Comparison of ENCODE assay signal across 1 cellular context in the genomic region with DNA sequence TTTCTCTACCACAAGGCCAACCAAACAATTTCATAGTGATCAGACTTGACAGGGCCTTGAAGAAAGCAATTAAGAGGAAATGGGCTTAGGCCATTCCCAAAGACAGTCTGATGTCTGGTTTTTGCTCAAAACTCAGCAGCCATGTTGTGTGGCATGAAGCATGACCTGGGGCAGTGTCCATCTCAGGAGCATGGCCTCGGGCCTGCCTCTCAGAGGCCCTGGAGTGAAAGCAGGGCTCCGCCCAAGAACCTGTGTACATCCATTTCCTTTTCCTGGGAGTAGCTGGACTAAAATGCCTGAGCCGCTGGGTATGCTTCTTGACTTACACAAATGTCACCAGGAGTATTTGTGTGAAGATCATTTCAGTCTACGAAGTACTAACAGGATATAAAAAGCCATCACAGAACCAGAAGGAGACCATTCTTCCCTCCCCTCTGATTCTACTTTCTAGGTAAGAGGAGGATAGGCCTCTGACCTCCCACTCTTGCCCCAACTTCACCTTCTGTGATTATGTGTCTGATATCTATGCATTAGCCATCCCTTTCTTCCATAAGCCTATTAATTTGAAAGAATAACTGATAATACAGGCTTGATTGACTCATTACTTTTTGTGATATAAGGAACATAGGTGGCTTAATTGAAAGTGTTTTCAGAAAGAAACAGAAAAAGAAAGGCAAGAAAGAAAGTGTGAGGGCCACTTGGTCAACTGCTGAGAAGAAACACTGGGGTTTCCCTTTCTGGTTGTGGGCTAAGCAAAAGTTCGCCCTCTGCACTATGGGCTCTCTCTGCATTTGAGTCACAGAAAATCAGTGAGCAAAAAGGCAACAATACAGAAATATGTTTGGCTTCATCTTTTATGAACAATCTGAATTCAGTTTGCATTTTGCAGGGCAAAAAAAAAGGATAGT.
TF ChIP-seq lines count a peak whose summit lies in the region.

No MANE protein-coding gene starts in this region.

TF ChIP-seq in GM12878, 131 proteins besides CTCF, POLR2A, EP300 and RAD21 (continued from another document and continues in another):
- TF ChIP-seq, protein P1, sequence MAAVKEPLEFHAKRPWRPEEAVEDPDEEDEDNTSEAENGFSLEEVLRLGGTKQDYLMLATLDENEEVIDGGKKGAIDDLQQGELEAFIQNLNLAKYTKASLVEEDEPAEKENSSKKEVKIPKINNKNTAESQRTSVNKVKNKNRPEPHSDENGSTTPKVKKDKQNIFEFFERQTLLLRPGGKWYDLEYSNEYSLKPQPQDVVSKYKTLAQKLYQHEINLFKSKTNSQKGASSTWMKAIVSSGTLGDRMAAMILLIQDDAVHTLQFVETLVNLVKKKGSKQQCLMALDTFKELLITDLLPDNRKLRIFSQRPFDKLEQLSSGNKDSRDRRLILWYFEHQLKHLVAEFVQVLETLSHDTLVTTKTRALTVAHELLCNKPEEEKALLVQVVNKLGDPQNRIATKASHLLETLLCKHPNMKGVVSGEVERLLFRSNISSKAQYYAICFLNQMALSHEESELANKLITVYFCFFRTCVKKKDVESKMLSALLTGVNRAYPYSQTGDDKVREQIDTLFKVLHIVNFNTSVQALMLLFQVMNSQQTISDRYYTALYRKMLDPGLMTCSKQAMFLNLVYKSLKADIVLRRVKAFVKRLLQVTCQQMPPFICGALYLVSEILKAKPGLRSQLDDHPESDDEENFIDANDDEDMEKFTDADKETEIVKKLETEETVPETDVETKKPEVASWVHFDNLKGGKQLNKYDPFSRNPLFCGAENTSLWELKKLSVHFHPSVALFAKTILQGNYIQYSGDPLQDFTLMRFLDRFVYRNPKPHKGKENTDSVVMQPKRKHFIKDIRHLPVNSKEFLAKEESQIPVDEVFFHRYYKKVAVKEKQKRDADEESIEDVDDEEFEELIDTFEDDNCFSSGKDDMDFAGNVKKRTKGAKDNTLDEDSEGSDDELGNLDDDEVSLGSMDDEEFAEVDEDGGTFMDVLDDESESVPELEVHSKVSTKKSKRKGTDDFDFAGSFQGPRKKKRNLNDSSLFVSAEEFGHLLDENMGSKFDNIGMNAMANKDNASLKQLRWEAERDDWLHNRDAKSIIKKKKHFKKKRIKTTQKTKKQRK (IDR thresholded peaks at IDR 0.05; ENCODE audit: low read depth, low read length): no peak
- no peak for TF ChIP-seq TAF1 (IDR thresholded peaks at IDR 0.05; ENCODE audit: borderline replicate concordance, low read depth, low read length)
- no peak for TF ChIP-seq TCF3 (IDR thresholded peaks at IDR 0.05; ENCODE audit: borderline replicate concordance, insufficient read depth, low read depth, low read length)
- no peak for TF ChIP-seq SREBF2 (IDR thresholded peaks at IDR 0.05; ENCODE audit: low read length)
- no peak for TF ChIP-seq NFXL1 (IDR thresholded peaks at IDR 0.05; ENCODE audit: borderline replicate concordance)
- TF ChIP-seq ZNF207 (IDR thresholded peaks at IDR 0.05; ENCODE audit: borderline replicate concordance): no peak
- no peak for TF ChIP-seq HCFC1 (IDR thresholded peaks at IDR 0.05; ENCODE audit: low read length)
- TF ChIP-seq PAX5 (IDR thresholded peaks at IDR 0.05; ENCODE audit: borderline replicate concordance, low read depth, low read length): peak; percentile 73; the same call in 1 of the 2 replicates
- TF ChIP-seq, protein P2, sequence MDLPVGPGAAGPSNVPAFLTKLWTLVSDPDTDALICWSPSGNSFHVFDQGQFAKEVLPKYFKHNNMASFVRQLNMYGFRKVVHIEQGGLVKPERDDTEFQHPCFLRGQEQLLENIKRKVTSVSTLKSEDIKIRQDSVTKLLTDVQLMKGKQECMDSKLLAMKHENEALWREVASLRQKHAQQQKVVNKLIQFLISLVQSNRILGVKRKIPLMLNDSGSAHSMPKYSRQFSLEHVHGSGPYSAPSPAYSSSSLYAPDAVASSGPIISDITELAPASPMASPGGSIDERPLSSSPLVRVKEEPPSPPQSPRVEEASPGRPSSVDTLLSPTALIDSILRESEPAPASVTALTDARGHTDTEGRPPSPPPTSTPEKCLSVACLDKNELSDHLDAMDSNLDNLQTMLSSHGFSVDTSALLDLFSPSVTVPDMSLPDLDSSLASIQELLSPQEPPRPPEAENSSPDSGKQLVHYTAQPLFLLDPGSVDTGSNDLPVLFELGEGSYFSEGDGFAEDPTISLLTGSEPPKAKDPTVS (IDR thresholded peaks at IDR 0.05; ENCODE audit: low read depth, low read length): no peak
- no peak for TF ChIP-seq KLF5 (IDR thresholded peaks at IDR 0.05; ENCODE audit: partially characterized antibody)
- TF ChIP-seq CBX3 (IDR thresholded peaks at IDR 0.05; ENCODE audit: borderline replicate concordance, low read depth): no peak
- TF ChIP-seq DPF2 (IDR thresholded peaks at IDR 0.05): 0 out of 2 replicates have a peak, but pooled peaks have one; percentile 34
- TF ChIP-seq FOS (IDR thresholded peaks at IDR 0.05; ENCODE audit: borderline replicate concordance, extremely low read depth, insufficient read length): no peak
- TF ChIP-seq CREB1 (IDR thresholded peaks at IDR 0.05; ENCODE audit: low read depth): 0 out of 2 replicates have a peak, but pooled peaks have one; percentile 13
- TF ChIP-seq SMAD5 (IDR thresholded peaks at IDR 0.05; ENCODE audit: low read depth): no peak
- TF ChIP-seq EZH2 (IDR thresholded peaks at IDR 0.05; ENCODE audit: borderline replicate concordance, control insufficient read depth, low read depth, low read length): no peak
- 0 out of 2 replicates have a peak, but pooled peaks have one; percentile 42 for TF ChIP-seq SMARCA5 (IDR thresholded peaks at IDR 0.05)
- TF ChIP-seq HDAC6 (IDR thresholded peaks at IDR 0.05; ENCODE audit: unreplicated experiment): no peak
- TF ChIP-seq, protein P3, sequence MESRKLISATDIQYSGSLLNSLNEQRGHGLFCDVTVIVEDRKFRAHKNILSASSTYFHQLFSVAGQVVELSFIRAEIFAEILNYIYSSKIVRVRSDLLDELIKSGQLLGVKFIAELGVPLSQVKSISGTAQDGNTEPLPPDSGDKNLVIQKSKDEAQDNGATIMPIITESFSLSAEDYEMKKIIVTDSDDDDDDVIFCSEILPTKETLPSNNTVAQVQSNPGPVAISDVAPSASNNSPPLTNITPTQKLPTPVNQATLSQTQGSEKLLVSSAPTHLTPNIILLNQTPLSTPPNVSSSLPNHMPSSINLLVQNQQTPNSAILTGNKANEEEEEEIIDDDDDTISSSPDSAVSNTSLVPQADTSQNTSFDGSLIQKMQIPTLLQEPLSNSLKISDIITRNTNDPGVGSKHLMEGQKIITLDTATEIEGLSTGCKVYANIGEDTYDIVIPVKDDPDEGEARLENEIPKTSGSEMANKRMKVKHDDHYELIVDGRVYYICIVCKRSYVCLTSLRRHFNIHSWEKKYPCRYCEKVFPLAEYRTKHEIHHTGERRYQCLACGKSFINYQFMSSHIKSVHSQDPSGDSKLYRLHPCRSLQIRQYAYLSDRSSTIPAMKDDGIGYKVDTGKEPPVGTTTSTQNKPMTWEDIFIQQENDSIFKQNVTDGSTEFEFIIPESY (IDR thresholded peaks at IDR 0.05): no peak
- TF ChIP-seq, protein P4, sequence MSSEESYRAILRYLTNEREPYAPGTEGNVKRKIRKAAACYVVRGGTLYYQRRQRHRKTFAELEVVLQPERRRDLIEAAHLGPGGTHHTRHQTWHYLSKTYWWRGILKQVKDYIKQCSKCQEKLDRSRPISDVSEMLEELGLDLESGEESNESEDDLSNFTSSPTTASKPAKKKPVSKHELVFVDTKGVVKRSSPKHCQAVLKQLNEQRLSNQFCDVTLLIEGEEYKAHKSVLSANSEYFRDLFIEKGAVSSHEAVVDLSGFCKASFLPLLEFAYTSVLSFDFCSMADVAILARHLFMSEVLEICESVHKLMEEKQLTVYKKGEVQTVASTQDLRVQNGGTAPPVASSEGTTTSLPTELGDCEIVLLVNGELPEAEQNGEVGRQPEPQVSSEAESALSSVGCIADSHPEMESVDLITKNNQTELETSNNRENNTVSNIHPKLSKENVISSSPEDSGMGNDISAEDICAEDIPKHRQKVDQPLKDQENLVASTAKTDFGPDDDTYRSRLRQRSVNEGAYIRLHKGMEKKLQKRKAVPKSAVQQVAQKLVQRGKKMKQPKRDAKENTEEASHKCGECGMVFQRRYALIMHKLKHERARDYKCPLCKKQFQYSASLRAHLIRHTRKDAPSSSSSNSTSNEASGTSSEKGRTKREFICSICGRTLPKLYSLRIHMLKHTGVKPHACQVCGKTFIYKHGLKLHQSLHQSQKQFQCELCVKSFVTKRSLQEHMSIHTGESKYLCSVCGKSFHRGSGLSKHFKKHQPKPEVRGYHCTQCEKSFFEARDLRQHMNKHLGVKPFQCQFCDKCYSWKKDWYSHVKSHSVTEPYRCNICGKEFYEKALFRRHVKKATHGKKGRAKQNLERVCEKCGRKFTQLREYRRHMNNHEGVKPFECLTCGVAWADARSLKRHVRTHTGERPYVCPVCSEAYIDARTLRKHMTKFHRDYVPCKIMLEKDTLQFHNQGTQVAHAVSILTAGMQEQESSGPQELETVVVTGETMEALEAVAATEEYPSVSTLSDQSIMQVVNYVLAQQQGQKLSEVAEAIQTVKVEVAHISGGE (CRISPR knock-in tag; IDR thresholded peaks at IDR 0.05): no peak
- peak; percentile 65; the same call in 1 of the 2 replicates for TF ChIP-seq ZBED1 (IDR thresholded peaks at IDR 0.05; ENCODE audit: borderline replicate concordance)
- TF ChIP-seq BCL3 (IDR thresholded peaks at IDR 0.05; ENCODE audit: borderline replicate concordance, insufficient read depth, low read depth, low read length, poor library complexity, severe bottlenecking): peak; percentile 62
- TF ChIP-seq, protein P5, sequence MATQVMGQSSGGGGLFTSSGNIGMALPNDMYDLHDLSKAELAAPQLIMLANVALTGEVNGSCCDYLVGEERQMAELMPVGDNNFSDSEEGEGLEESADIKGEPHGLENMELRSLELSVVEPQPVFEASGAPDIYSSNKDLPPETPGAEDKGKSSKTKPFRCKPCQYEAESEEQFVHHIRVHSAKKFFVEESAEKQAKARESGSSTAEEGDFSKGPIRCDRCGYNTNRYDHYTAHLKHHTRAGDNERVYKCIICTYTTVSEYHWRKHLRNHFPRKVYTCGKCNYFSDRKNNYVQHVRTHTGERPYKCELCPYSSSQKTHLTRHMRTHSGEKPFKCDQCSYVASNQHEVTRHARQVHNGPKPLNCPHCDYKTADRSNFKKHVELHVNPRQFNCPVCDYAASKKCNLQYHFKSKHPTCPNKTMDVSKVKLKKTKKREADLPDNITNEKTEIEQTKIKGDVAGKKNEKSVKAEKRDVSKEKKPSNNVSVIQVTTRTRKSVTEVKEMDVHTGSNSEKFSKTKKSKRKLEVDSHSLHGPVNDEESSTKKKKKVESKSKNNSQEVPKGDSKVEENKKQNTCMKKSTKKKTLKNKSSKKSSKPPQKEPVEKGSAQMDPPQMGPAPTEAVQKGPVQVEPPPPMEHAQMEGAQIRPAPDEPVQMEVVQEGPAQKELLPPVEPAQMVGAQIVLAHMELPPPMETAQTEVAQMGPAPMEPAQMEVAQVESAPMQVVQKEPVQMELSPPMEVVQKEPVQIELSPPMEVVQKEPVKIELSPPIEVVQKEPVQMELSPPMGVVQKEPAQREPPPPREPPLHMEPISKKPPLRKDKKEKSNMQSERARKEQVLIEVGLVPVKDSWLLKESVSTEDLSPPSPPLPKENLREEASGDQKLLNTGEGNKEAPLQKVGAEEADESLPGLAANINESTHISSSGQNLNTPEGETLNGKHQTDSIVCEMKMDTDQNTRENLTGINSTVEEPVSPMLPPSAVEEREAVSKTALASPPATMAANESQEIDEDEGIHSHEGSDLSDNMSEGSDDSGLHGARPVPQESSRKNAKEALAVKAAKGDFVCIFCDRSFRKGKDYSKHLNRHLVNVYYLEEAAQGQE (IDR thresholded peaks at IDR 0.05; ENCODE audit: low read depth, low read length): no peak
- TF ChIP-seq NR2F1 (conservative IDR thresholded peaks at IDR 0.05): peak; percentile 79
- no peak for TF ChIP-seq ZBTB4 (CRISPR knock-in tag; IDR thresholded peaks at IDR 0.05)
- TF ChIP-seq, protein P6, sequence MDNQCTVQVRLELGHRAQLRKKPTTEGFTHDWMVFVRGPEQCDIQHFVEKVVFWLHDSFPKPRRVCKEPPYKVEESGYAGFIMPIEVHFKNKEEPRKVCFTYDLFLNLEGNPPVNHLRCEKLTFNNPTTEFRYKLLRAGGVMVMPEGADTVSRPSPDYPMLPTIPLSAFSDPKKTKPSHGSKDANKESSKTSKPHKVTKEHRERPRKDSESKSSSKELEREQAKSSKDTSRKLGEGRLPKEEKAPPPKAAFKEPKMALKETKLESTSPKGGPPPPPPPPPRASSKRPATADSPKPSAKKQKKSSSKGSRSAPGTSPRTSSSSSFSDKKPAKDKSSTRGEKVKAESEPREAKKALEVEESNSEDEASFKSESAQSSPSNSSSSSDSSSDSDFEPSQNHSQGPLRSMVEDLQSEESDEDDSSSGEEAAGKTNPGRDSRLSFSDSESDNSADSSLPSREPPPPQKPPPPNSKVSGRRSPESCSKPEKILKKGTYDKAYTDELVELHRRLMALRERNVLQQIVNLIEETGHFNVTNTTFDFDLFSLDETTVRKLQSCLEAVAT (IDR thresholded peaks at IDR 0.05): no peak
- TF ChIP-seq SIN3A (IDR thresholded peaks at IDR 0.05; ENCODE audit: low read depth, low read length): no peak
- 0 out of 4 replicates have a peak, but pooled peaks of 1 of the 2 experiments have one; percentile 13 for TF ChIP-seq SRF (IDR thresholded peaks at IDR 0.05; ENCODE audit: low read depth in 2 of 2, low read length in 2 of 2)
